17 cellular contexts compared by ENCODE assay signal in the genomic region with DNA sequence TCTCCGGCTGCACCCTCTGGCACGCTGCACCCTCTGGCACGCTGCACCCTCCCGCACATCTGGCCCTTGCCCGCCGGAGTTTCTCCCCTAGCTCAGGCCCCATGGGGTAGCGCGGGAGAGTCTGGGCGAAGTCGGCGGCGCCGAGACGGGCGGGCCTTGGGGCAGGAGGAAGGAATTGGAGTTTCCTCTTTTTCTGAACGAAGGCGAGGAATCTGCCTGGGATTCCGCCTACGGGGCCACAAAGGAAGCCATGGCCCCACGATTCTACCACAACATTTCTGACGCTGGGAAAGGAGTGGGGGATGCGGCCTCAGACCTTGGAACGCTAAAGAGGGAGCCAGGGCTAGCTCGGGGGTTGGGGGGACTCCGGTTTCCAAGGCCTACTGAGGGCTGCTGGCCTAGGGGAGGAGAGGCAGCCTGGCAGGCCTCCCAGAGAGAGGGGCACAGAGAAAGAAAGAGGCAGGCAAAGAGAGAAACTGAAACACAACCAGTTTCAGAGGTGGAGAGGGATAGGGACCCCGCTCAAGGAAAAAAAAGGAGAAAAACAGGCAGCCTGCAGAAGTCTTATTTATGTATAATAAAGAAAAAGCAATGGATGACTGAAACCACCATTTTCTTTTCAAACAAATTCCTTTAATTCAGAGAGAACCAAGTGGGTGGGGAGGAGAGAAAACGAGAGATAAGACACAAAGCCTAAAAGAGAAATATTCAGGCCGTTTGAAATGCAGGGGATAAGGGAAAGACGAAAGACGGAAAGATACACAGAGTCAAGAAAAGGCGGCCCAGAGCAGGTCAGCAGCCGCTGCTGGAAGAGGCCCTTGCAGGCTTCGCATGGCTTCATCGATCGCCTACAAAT. TPM values are rescaled to one million over a fixed set of nuclear protein-coding genes. Genes with fewer than 3 reads are reported as not detected.
A peak's percentile ranks its signal among the peaks of the same experiment; 100 is the strongest.
DNase-seq lines count a peak whose midpoint lies in the region; ATAC-seq and TF ChIP-seq lines count a peak whose summit lies in the region.
"Had no signal": no experiment of that assay in that cellular context is flagged by ENCODE, and none has a peak within 500 bp of the region (broad histone marks: within the 10 kb centered on the region; RNA-seq: fewer than 3 reads in every experiment).

No MANE protein-coding gene starts in this region.

- ATAC-seq in heart right ventricle (peak in 3 of 8 donors; percentile 15 to 32 (median 17)), left ventricle myocardium superior (no peak), T-cell (replicated peaks in 1 of 4) (no peak), HG02970 (IDR thresholded peaks at IDR 0.05; ENCODE audit: low FRiP score, unreplicated experiment) (no peak), GM21447 (IDR thresholded peaks at IDR 0.05; ENCODE audit: unreplicated experiment) (no peak)
- ATAC-seq: body of pancreas had no signal

- H3K27me3 ChIP-seq in heart right ventricle (peaks cover 64 to 100% (median 99%) of the 10 kb centered on the region in 7 donors), iPS-15b (ENCODE audit: control insufficient read depth, insufficient read depth, low read length) (peaks cover 99% of the 10 kb centered on the region), suprapubic skin (peaks cover 100% of the 10 kb centered on the region), BE2C (peaks cover 72% of the 10 kb centered on the region)

- POLR2A ChIA-PET in T-cell (lab: Charles Lee) = no interaction called here

- no peaks in the 10 kb centered on the region for H3K36me3 Mint-ChIP-seq in T-cell

- intact Hi-C loops in heart right ventricle (cut with DNase I) (loop anchor here in 1 of 10 donors (10.0 kb wide), 1 partner anchor 91 kb away; no protein-coding TSS in a partner anchor), left ventricle myocardium superior (cut with micrococcal nuclease) (no loop called here)

- H3K9me3 ChIP-seq in heart right ventricle (no peaks in the 10 kb centered on the region), iPS-15b (ENCODE audit: control insufficient read depth, insufficient read depth, low read length) (no peaks in the 10 kb centered on the region), suprapubic skin (no peaks in the 10 kb centered on the region), BE2C (no peaks in the 10 kb centered on the region)
- H3K9me3 ChIP-seq: body of pancreas, esophagus squamous epithelium, tibial artery had no signal

- CTCF ChIA-PET in T-cell (lab: Charles Lee) = no interaction called here

- H3K27me3 Mint-ChIP-seq in T-cell = peaks cover 63 to 88% of the 10 kb centered on the region in 2 donors

- no peaks in the 10 kb centered on the region for H3K9me3 Mint-ChIP-seq in T-cell

- no peaks in the 10 kb centered on the region for H3K36me3 ChIP-seq in heart right ventricle
- no peaks in the 10 kb centered on the region for H3K36me3 ChIP-seq in iPS-15b (ENCODE audit: control insufficient read depth, insufficient read depth, low read length)
- no peaks in the 10 kb centered on the region for H3K36me3 ChIP-seq in suprapubic skin
- no peaks in the 10 kb centered on the region for H3K36me3 ChIP-seq in BE2C
- H3K36me3 ChIP-seq: esophagus squamous epithelium, tibial artery had no signal

- H3K27ac ChIP-seq in heart right ventricle (no peak overlapping the region), suprapubic skin (no peak overlapping the region)
- H3K27ac ChIP-seq: body of pancreas, esophagus squamous epithelium, parathyroid adenoma, tibial artery had no signal

- H3K9ac ChIP-seq in iPS-15b (ENCODE audit: low read depth, low read length) = no peak overlapping the region
- H3K9ac ChIP-seq: parathyroid adenoma had no signal

- H3K4me1 Mint-ChIP-seq in T-cell = peaks cover 51 to 63% (median 59%) of the 10 kb centered on the region in 3 donors

- H3K27ac Mint-ChIP-seq in T-cell = no peak overlapping the region

- no peak for TF ChIP-seq POLR2A in suprapubic skin (IDR thresholded peaks at IDR 0.05)

- peaks cover 7 to 56% (median 45%) of the 10 kb centered on the region in 9 donors for H3K4me1 ChIP-seq in heart right ventricle
- H3K4me1 ChIP-seq in iPS-15b (ENCODE audit: control insufficient read depth, insufficient read depth, low read length) = peaks cover 2% of the 10 kb centered on the region
- H3K4me1 ChIP-seq in suprapubic skin = peaks cover 68% of the 10 kb centered on the region
- no peaks in the 10 kb centered on the region; the same call in none of the 2 replicates for H3K4me1 ChIP-seq in BE2C

- no peak for DNase-seq in heart right ventricle
- no peak for DNase-seq in left ventricle myocardium superior
- DNase-seq in T-cell = no peak
- DNase-seq in suprapubic skin (ENCODE audit: low spot score in 2 of 2) = no peak
- DNase-seq in BE2C = no peak
- DNase-seq: body of pancreas; esophagus squamous epithelium; SHP77; stimulated activated CD4-positive, alpha-beta T cell treated with anti-CD3 and anti-CD28 coated beads, Interleukin-4, amount 100 ng/mL, for 1 hour; tibial artery had no signal

- TF ChIP-seq CTCF in heart right ventricle (IDR thresholded peaks at IDR 0.05) (no peak), suprapubic skin (IDR thresholded peaks at IDR 0.05) (no peak), BE2C (IDR thresholded peaks at IDR 0.05; ENCODE audit: low read depth, low read length) (no peak)

- H3K4me3 ChIP-seq in heart right ventricle (peak overlapping the region in 8 of 10 donors; percentile 12 to 40 (median 28)), iPS-15b (ENCODE audit: low read depth, low read length) (peak overlapping the region; percentile 11), suprapubic skin (peak overlapping the region; percentile 37), BE2C (ENCODE audit: low read depth, low read length) (no peak overlapping the region)
- H3K4me3 ChIP-seq: body of pancreas had no signal

- 10 to 17% methylated on average over 35 of the region's 35 CpGs for WGBS in heart right ventricle, 2 donors
- 16% methylated on average over 34 of the region's 35 CpGs for WGBS in suprapubic skin

- peak overlapping the region; percentile 21 to 61 (median 44) for H3K4me3 Mint-ChIP-seq in T-cell

- no peak for TF ChIP-seq EP300 in suprapubic skin (IDR thresholded peaks at IDR 0.05)

RNA-seq across cellular contexts. Expression of a gene that starts 4.3 kb away (rescaled TPM):
- under 1 TPM in 2 of 10 donors, not detected in 8; 0.27 to 0.74 TPM for total RNA-seq in heart right ventricle
- under 1 TPM in 1 of 2 donors, not detected in 1; 0.03 TPM for polyA plus RNA-seq in heart right ventricle
- total RNA-seq in left ventricle myocardium superior = not detected
- not detected for total RNA-seq in T-cell
- total RNA-seq in suprapubic skin = not detected
- 6.1 TPM for polyA plus RNA-seq in BE2C (2012; ENCODE audit: insufficient read depth, insufficient read length, low read depth)
- total RNA-seq: esophagus squamous epithelium, H4, M059J, NCI-H460 had no signal
